ENCODE assay signal across 8 cellular contexts in genomic region chr6:122610690-122611455, GRCh38. TPM values are rescaled to one million over a fixed set of nuclear protein-coding genes. Genes with fewer than 3 reads are reported as not detected.
DNase-seq lines count a peak whose midpoint lies in the region; ATAC-seq and TF ChIP-seq lines count a peak whose summit lies in the region.

No MANE protein-coding gene starts in this region.

- no peak for TF ChIP-seq POLR2A in lower leg skin (IDR thresholded peaks at IDR 0.05)

- intact Hi-C loops in dendritic cell treated with granulocyte-macrophage colony-stimulating factor and Interleukin-4, amounts not matched to agents 40 ng/mL and 50 ng/mL, for 4 days (cut with micrococcal nuclease) = loop anchor here (5.0 kb wide), 1 partner anchor 116 kb away; no protein-coding TSS in a partner anchor
- intact Hi-C loops in lower leg skin (cut with DNase I; ENCODE audit: low total_unique reads) = no loop called here

- peak overlapping the region; percentile 44 for H3K4me3 ChIP-seq in lower leg skin (ENCODE audit: low read depth, poor library complexity, severe bottlenecking)

- peak overlapping the region; percentile 82 for H3K4me3 Mint-ChIP-seq in dendritic cell treated with granulocyte-macrophage colony-stimulating factor and Interleukin-4, amounts not matched to agents 40 ng/mL and 50 ng/mL, for 4 days
- H3K4me3 Mint-ChIP-seq in stimulated activated naive B cell treated with anti-CD40 and anti-IgM and Interleukin-4, amounts not matched to agents 10 μg/mL and 1 μg/mL and 100 μg/mL, for 72 hours = peak overlapping the region; percentile 81 to 88

- H3K9me3 Mint-ChIP-seq in dendritic cell treated with granulocyte-macrophage colony-stimulating factor and Interleukin-4, amounts not matched to agents 40 ng/mL and 50 ng/mL, for 4 days = no peaks in the 10 kb centered on the region
- peaks cover 2 to 8% of the 10 kb centered on the region in 2 donors for H3K9me3 Mint-ChIP-seq in stimulated activated naive B cell treated with anti-CD40 and anti-IgM and Interleukin-4, amounts not matched to agents 10 μg/mL and 1 μg/mL and 100 μg/mL, for 72 hours

- TF ChIP-seq CTCF in GM20000 (IDR thresholded peaks at IDR 0.05; ENCODE audit: extremely low read depth, missing control alignments) = no peak
- TF ChIP-seq CTCF in lower leg skin (IDR thresholded peaks at IDR 0.05) = no peak

- peak; percentile 15 for ATAC-seq in HG03558 (IDR thresholded peaks at IDR 0.05; ENCODE audit: extremely low read depth, unreplicated experiment)
- ATAC-seq in stimulated activated naive B cell treated with anti-CD40 and anti-IgM and Interleukin-4, amounts not matched to agents 10 μg/mL and 1 μg/mL and 100 μg/mL, for 72 hours (replicated peaks) = peak; percentile 66 to 67

- no peaks in the 10 kb centered on the region for H3K36me3 Mint-ChIP-seq in dendritic cell treated with granulocyte-macrophage colony-stimulating factor and Interleukin-4, amounts not matched to agents 40 ng/mL and 50 ng/mL, for 4 days (ENCODE audit: low read depth)
- peaks cover 0 to 2% of the 10 kb centered on the region in 2 donors for H3K36me3 Mint-ChIP-seq in stimulated activated naive B cell treated with anti-CD40 and anti-IgM and Interleukin-4, amounts not matched to agents 10 μg/mL and 1 μg/mL and 100 μg/mL, for 72 hours

- 2 to 4% methylated on average over 41 to 42 of the region's 42 CpGs for WGBS in lower leg skin, 2 donors

- H3K4me1 Mint-ChIP-seq in dendritic cell treated with granulocyte-macrophage colony-stimulating factor and Interleukin-4, amounts not matched to agents 40 ng/mL and 50 ng/mL, for 4 days (ENCODE audit: low read depth) = peaks cover 21% of the 10 kb centered on the region
- H3K4me1 Mint-ChIP-seq in stimulated activated naive B cell treated with anti-CD40 and anti-IgM and Interleukin-4, amounts not matched to agents 10 μg/mL and 1 μg/mL and 100 μg/mL, for 72 hours = peaks cover 9 to 18% of the 10 kb centered on the region in 2 donors

- DNase-seq in DMS79 (lab: John Stamatoyannopoulos, UW) (peak; percentile 29), GM20000 (ENCODE audit: low spot score) (peak; percentile 31), SK-N-DZ (ENCODE audit: low spot score) (peak; percentile 69), lower leg skin (ENCODE audit: low spot score in 2 of 2) (peak; percentile 28 to 83), activated gamma-delta T cell treated with Interleukin-2 at 50 U/mL for 16 hours (no peak)
- DNase-seq in stimulated activated naive B cell treated with anti-CD40 and anti-IgM and Interleukin-4, amounts not matched to agents 10 μg/mL and 1 μg/mL and 100 μg/mL, for 72 hours = peak; percentile 4

- peaks cover 55% of the 10 kb centered on the region for H3K27me3 Mint-ChIP-seq in dendritic cell treated with granulocyte-macrophage colony-stimulating factor and Interleukin-4, amounts not matched to agents 40 ng/mL and 50 ng/mL, for 4 days
- peaks cover 46 to 52% of the 10 kb centered on the region in 2 donors for H3K27me3 Mint-ChIP-seq in stimulated activated naive B cell treated with anti-CD40 and anti-IgM and Interleukin-4, amounts not matched to agents 10 μg/mL and 1 μg/mL and 100 μg/mL, for 72 hours

- H3K27ac Mint-ChIP-seq in dendritic cell treated with granulocyte-macrophage colony-stimulating factor and Interleukin-4, amounts not matched to agents 40 ng/mL and 50 ng/mL, for 4 days = peak overlapping the region; percentile 63
- H3K27ac Mint-ChIP-seq in stimulated activated naive B cell treated with anti-CD40 and anti-IgM and Interleukin-4, amounts not matched to agents 10 μg/mL and 1 μg/mL and 100 μg/mL, for 72 hours = peak overlapping the region; percentile 33

RNA-seq across cellular contexts. Expression of gene PKIB, which starts 0.7 kb away (rescaled TPM):
- polyA plus RNA-seq in SK-N-DZ (2014; cell fraction: cytosol; rRNA removed) = 12.4 and 15.8 TPM in 2 replicates
- 2.3 and 7.3 TPM in 2 replicates for polyA plus RNA-seq in SK-N-DZ (2014; cell fraction: nucleus; rRNA removed)
- total RNA-seq in lower leg skin = 10 to 100 TPM in 3 of 4 donors, 1 to 10 TPM in 1; 4.3 to 13.3 (median 10.4) TPM
